In genomic region chr19:34364830-34365462, GRCh38 we compare ENCODE assay signal across 1 cellular context.
TF ChIP-seq lines count a peak whose summit lies in the region.

TSS of gene GPI (plus strand) at chr19:34365196. CDS start at chr19:34365267, 71 bp downstream.

TF ChIP-seq in HepG2, 621 proteins besides CTCF, POLR2A, EP300 and RAD21 (continued from another document and continues in another):
- TF ChIP-seq ARID4A (CRISPR knock-in tag; IDR thresholded peaks at IDR 0.05; ENCODE audit: borderline replicate concordance) (peak; percentile 65; the same call in 1 of the 2 replicates), NONO (IDR thresholded peaks at IDR 0.05) (no peak), NONO (CRISPR knock-in tag; conservative IDR thresholded peaks at IDR 0.05) (0 out of 2 replicates have a peak, but pooled peaks have one; percentile 30), ARID2 (CRISPR knock-in tag; IDR thresholded peaks at IDR 0.05; ENCODE audit: borderline replicate concordance) (no peak), RBFOX2 (IDR thresholded peaks at IDR 0.05; ENCODE audit: low read depth, low read length) (peak; percentile 86), FOSL2 (CRISPR knock-in tag; IDR thresholded peaks at IDR 0.05) (0 out of 2 replicates have a peak, but pooled peaks have one; percentile 20), RARA (CRISPR knock-in tag; IDR thresholded peaks at IDR 0.05) (peak; percentile 68; the same call in 1 of the 2 replicates), GATAD2A (CRISPR knock-in tag; IDR thresholded peaks at IDR 0.05) (peak; percentile 42; the same call in 1 of the 2 replicates), KLF6 (CRISPR knock-in tag; IDR thresholded peaks at IDR 0.05) (peak; percentile 79), RXRB (CRISPR knock-in tag; IDR thresholded peaks at IDR 0.05; ENCODE audit: borderline replicate concordance) (0 out of 2 replicates have a peak, but pooled peaks have one; percentile 21), ZFY (CRISPR knock-in tag; IDR thresholded peaks at IDR 0.05) (peak; percentile 73), TAF1 (CRISPR knock-in tag; IDR thresholded peaks at IDR 0.05) (peak; percentile 62; the same call in 1 of the 2 replicates), ZC3H13 (CRISPR knock-in tag; IDR thresholded peaks at IDR 0.05) (no peak), SRSF1 (optimal IDR thresholded peaks at IDR 0.05; ENCODE audit: low read depth, low read length) (peak; percentile 54), HES4 (CRISPR knock-in tag; IDR thresholded peaks at IDR 0.05; ENCODE audit: borderline replicate concordance) (peak; percentile 86), PHF8 (CRISPR knock-in tag; IDR thresholded peaks at IDR 0.05) (peak; percentile 84), MIER2 (CRISPR knock-in tag; IDR thresholded peaks at IDR 0.05) (no peak; the same call in 1 of the 2 replicates), MXI1 (IDR thresholded peaks at IDR 0.05; ENCODE audit: borderline replicate concordance, low read depth, low read length) (peak; percentile 49; the same call in 1 of the 3 replicates), NFIC (IDR thresholded peaks at IDR 0.05; ENCODE audit: low read length) (no peak), UBTF (CRISPR knock-in tag; IDR thresholded peaks at IDR 0.05) (peak; percentile 32; the same call in 1 of the 2 replicates), MZF1 (CRISPR knock-in tag; IDR thresholded peaks at IDR 0.05; ENCODE audit: borderline replicate concordance) (no peak), GATA4 (IDR thresholded peaks at IDR 0.05; ENCODE audit: borderline replicate concordance, low read depth) (peak; percentile 55; the same call in 1 of the 2 replicates), ZNF563 (CRISPR knock-in tag; IDR thresholded peaks at IDR 0.05) (peak; percentile 86), SALL1 (CRISPR knock-in tag; IDR thresholded peaks at IDR 0.05) (no peak; the same call in 1 of the 2 replicates), ZSCAN9 (CRISPR knock-in tag; IDR thresholded peaks at IDR 0.05; ENCODE audit: borderline replicate concordance) (peak; percentile 50; the same call in 1 of the 2 replicates), MYC (CRISPR knock-in tag; IDR thresholded peaks at IDR 0.05; ENCODE audit: borderline replicate concordance) (peak; percentile 38; the same call in 1 of the 2 replicates), ELF1 (CRISPR knock-in tag; IDR thresholded peaks at IDR 0.05) (peak; percentile 87), ZNF558 (CRISPR knock-in tag; IDR thresholded peaks at IDR 0.05; ENCODE audit: borderline replicate concordance) (peak; percentile 83; the same call in 1 of the 2 replicates), HNRNPL (IDR thresholded peaks at IDR 0.05; ENCODE audit: low read depth, low read length) (peak; percentile 94), ETV5 (CRISPR knock-in tag; IDR thresholded peaks at IDR 0.05; ENCODE audit: borderline replicate concordance) (peak; percentile 84), ZNF34 (CRISPR knock-in tag; IDR thresholded peaks at IDR 0.05; ENCODE audit: borderline replicate concordance) (0 out of 2 replicates have a peak, but pooled peaks have one; percentile 7), ZNF235 (CRISPR knock-in tag; IDR thresholded peaks at IDR 0.05; ENCODE audit: borderline replicate concordance) (0 out of 2 replicates have a peak, but pooled peaks have one; percentile 31), POLR2AphosphoS5 (IDR thresholded peaks at IDR 0.05; ENCODE audit: low read depth, low read length) (peak; percentile 91), MIER3 (CRISPR knock-in tag; IDR thresholded peaks at IDR 0.05; ENCODE audit: borderline replicate concordance) (peak; percentile 65; the same call in 1 of the 2 replicates)
- TF ChIP-seq, protein P1, sequence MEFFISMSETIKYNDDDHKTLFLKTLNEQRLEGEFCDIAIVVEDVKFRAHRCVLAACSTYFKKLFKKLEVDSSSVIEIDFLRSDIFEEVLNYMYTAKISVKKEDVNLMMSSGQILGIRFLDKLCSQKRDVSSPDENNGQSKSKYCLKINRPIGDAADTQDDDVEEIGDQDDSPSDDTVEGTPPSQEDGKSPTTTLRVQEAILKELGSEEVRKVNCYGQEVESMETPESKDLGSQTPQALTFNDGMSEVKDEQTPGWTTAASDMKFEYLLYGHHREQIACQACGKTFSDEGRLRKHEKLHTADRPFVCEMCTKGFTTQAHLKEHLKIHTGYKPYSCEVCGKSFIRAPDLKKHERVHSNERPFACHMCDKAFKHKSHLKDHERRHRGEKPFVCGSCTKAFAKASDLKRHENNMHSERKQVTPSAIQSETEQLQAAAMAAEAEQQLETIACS (CRISPR knock-in tag; IDR thresholded peaks at IDR 0.05), result peak; percentile 88
- TF ChIP-seq, protein P2, sequence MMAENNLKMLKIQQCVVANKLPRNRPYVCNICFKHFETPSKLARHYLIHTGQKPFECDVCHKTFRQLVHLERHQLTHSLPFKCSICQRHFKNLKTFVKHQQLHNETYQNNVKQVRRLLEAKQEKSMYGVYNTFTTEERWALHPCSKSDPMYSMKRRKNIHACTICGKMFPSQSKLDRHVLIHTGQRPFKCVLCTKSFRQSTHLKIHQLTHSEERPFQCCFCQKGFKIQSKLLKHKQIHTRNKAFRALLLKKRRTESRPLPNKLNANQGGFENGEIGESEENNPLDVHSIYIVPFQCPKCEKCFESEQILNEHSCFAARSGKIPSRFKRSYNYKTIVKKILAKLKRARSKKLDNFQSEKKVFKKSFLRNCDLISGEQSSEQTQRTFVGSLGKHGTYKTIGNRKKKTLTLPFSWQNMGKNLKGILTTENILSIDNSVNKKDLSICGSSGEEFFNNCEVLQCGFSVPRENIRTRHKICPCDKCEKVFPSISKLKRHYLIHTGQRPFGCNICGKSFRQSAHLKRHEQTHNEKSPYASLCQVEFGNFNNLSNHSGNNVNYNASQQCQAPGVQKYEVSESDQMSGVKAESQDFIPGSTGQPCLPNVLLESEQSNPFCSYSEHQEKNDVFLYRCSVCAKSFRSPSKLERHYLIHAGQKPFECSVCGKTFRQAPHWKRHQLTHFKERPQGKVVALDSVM (CRISPR knock-in tag; IDR thresholded peaks at IDR 0.05), result 0 out of 2 replicates have a peak, but pooled peaks have one; percentile 9
- TF ChIP-seq, protein P3, sequence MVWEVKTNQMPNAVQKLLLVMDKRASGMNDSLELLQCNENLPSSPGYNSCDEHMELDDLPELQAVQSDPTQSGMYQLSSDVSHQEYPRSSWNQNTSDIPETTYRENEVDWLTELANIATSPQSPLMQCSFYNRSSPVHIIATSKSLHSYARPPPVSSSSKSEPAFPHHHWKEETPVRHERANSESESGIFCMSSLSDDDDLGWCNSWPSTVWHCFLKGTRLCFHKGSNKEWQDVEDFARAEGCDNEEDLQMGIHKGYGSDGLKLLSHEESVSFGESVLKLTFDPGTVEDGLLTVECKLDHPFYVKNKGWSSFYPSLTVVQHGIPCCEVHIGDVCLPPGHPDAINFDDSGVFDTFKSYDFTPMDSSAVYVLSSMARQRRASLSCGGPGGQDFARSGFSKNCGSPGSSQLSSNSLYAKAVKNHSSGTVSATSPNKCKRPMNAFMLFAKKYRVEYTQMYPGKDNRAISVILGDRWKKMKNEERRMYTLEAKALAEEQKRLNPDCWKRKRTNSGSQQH (CRISPR knock-in tag; IDR thresholded peaks at IDR 0.05; ENCODE audit: low read depth), result peak; percentile 90
- TF ChIP-seq, protein P4, sequence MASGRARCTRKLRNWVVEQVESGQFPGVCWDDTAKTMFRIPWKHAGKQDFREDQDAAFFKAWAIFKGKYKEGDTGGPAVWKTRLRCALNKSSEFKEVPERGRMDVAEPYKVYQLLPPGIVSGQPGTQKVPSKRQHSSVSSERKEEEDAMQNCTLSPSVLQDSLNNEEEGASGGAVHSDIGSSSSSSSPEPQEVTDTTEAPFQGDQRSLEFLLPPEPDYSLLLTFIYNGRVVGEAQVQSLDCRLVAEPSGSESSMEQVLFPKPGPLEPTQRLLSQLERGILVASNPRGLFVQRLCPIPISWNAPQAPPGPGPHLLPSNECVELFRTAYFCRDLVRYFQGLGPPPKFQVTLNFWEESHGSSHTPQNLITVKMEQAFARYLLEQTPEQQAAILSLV (CRISPR knock-in tag; IDR thresholded peaks at IDR 0.05; ENCODE audit: borderline replicate concordance), result 0 out of 2 replicates have a peak, but pooled peaks have one; percentile 1
- TF ChIP-seq, protein P5, sequence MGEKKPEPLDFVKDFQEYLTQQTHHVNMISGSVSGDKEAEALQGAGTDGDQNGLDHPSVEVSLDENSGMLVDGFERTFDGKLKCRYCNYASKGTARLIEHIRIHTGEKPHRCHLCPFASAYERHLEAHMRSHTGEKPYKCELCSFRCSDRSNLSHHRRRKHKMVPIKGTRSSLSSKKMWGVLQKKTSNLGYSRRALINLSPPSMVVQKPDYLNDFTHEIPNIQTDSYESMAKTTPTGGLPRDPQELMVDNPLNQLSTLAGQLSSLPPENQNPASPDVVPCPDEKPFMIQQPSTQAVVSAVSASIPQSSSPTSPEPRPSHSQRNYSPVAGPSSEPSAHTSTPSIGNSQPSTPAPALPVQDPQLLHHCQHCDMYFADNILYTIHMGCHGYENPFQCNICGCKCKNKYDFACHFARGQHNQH (CRISPR knock-in tag; IDR thresholded peaks at IDR 0.05), result peak; percentile 43; the same call in 1 of the 2 replicates
- TF ChIP-seq, protein P6, sequence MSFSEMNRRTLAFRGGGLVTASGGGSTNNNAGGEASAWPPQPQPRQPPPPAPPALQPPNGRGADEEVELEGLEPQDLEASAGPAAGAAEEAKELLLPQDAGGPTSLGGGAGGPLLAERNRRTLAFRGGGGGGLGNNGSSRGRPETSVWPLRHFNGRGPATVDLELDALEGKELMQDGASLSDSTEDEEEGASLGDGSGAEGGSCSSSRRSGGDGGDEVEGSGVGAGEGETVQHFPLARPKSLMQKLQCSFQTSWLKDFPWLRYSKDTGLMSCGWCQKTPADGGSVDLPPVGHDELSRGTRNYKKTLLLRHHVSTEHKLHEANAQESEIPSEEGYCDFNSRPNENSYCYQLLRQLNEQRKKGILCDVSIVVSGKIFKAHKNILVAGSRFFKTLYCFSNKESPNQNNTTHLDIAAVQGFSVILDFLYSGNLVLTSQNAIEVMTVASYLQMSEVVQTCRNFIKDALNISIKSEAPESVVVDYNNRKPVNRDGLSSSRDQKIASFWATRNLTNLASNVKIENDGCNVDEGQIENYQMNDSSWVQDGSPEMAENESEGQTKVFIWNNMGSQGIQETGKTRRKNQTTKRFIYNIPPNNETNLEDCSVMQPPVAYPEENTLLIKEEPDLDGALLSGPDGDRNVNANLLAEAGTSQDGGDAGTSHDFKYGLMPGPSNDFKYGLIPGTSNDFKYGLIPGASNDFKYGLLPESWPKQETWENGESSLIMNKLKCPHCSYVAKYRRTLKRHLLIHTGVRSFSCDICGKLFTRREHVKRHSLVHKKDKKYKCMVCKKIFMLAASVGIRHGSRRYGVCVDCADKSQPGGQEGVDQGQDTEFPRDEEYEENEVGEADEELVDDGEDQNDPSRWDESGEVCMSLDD (CRISPR knock-in tag; IDR thresholded peaks at IDR 0.05; ENCODE audit: borderline replicate concordance), result no peak
- TF ChIP-seq, protein P7, sequence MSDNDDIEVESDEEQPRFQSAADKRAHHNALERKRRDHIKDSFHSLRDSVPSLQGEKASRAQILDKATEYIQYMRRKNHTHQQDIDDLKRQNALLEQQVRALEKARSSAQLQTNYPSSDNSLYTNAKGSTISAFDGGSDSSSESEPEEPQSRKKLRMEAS (IDR thresholded peaks at IDR 0.05), result peak; percentile 47; the same call in 1 of the 2 replicates
- TF ChIP-seq, protein P8, sequence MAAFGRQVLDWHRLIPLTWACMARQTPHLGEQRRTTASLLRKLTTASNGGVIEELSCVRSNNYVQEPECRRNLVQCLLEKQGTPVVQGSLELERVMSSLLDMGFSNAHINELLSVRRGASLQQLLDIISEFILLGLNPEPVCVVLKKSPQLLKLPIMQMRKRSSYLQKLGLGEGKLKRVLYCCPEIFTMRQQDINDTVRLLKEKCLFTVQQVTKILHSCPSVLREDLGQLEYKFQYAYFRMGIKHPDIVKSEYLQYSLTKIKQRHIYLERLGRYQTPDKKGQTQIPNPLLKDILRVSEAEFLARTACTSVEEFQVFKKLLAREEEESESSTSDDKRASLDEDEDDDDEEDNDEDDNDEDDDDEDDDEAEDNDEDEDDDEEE (CRISPR knock-in tag; IDR thresholded peaks at IDR 0.05), result peak; percentile 74; the same call in 1 of the 2 replicates
- TF ChIP-seq, protein P9, sequence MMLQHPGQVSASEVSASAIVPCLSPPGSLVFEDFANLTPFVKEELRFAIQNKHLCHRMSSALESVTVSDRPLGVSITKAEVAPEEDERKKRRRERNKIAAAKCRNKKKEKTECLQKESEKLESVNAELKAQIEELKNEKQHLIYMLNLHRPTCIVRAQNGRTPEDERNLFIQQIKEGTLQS (CRISPR knock-in tag; IDR thresholded peaks at IDR 0.05), result 0 out of 2 replicates have a peak, but pooled peaks have one; percentile 15
